Comparison of ENCODE assay signal across 2 cellular contexts in the genomic region with DNA sequence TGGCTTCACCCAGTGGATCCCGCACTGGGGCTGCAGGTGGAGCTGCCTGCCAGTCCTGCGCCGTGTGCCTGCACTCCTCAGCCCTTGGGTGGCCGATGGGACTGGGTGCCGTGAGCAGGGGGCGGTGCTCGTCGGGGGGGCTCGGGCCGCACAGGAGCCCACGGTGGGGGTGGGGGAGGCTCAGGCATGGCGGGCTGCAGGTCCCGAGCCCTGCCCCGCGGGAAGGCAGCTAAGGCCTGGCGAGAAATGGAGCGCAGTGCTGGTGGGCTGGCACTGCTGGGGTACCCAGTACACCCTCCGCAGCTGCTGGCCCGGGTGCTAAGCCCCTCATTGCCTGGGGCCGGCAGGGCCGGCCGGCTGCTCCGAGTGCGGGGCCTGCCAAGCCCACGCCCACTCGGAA. TPM values are rescaled to one million over a fixed set of nuclear protein-coding genes. Genes with fewer than 3 reads are reported as not detected.
"Had no signal": no experiment of that assay in that cellular context is flagged by ENCODE, and none has a peak within 500 bp of the region (broad histone marks: within the 10 kb centered on the region; RNA-seq: fewer than 3 reads in every experiment).

No MANE protein-coding gene starts in this region.

RNA-seq across cellular contexts. Expression of gene MYH7B, which starts 56.9 kb away (rescaled TPM):
- total RNA-seq: RPMI7951, SJSA1 had no signal
